In genomic region chrX:150548251-150548650, GRCh38 we compare ENCODE assay signal across 8 cellular contexts. TPM values are rescaled to one million over a fixed set of nuclear protein-coding genes. Genes with fewer than 3 reads are reported as not detected.
DNase-seq lines count a peak whose midpoint lies in the region; ATAC-seq, FAIRE-seq and TF ChIP-seq lines count a peak whose summit lies in the region.

No MANE protein-coding gene starts in this region.

- no peaks in the 10 kb centered on the region for H3K36me3 ChIP-seq in Karpas-422 (ENCODE audit: insufficient read depth, low read length)

- H3K4me3 ChIP-seq in A549 (peak overlapping the region; percentile 47; the same call in 2 of the 3 replicates), Karpas-422 (ENCODE audit: low read length) (no peak overlapping the region), dorsolateral prefrontal cortex (peak overlapping the region in 43 of 59 donors; percentile 27 to 61 (median 49))

- POLR2A ChIA-PET in A549 (lab: Yijun Ruan, JAX) = interaction anchor here (0.7 kb wide), 1 partner anchor 608 kb away, joined by 3 read pairs; no protein-coding TSS in a partner anchor

- TF ChIP-seq CTCF in A549 (IDR thresholded peaks at IDR 0.05) = no peak
- TF ChIP-seq CTCF in dorsolateral prefrontal cortex (IDR thresholded peaks at IDR 0.05 in 54 of 56, conservative IDR thresholded peaks at IDR 0.05 in 2 of 56; ENCODE audit: low read depth in 1 of 56, partially characterized antibody in 56 of 56) = no peak

- ATAC-seq in A549 (no peak), GM18517 (IDR thresholded peaks at IDR 0.05; ENCODE audit: unreplicated experiment) (no peak)
- ATAC-seq in natural killer cell treated with Interleukin-12 subunit alpha and Interleukin-12 subunit beta and Interleukin-15 and Interleukin-18, amount 100 ng/mL, for 72 hours = no peak

- WGBS in A549 (ENCODE audit: missing lambda C conversion rate) = 97% methylated on average over 4 of the region's 4 CpGs

- peaks cover 0 to 6% of the 10 kb centered on the region in 2 donors for H3K27me3 Mint-ChIP-seq in natural killer cell treated with Interleukin-12 subunit alpha and Interleukin-12 subunit beta and Interleukin-15 and Interleukin-18, amount 100 ng/mL, for 72 hours

- H3K36me3 Mint-ChIP-seq in natural killer cell treated with Interleukin-12 subunit alpha and Interleukin-12 subunit beta and Interleukin-15 and Interleukin-18, amount 100 ng/mL, for 72 hours = no peaks in the 10 kb centered on the region

- no peaks in the 10 kb centered on the region for H3K79me2 ChIP-seq in Karpas-422 (ENCODE audit: low read length)

- peak overlapping the region; percentile 28 for H3K4me3 Mint-ChIP-seq in natural killer cell treated with Interleukin-12 subunit alpha and Interleukin-12 subunit beta and Interleukin-15 and Interleukin-18, amount 100 ng/mL, for 72 hours

- no peaks in the 10 kb centered on the region for H3K9me3 Mint-ChIP-seq in natural killer cell treated with Interleukin-12 subunit alpha and Interleukin-12 subunit beta and Interleukin-15 and Interleukin-18, amount 100 ng/mL, for 72 hours

- no peak for TF ChIP-seq RAD21 in A549 (conservative IDR thresholded peaks at IDR 0.05 in 1 of 2, IDR thresholded peaks at IDR 0.05 in 1 of 2)

- FAIRE-seq in A549 (lab: Jason Lieb, UNC) = no peak

- TF ChIP-seq POLR2A in A549 (IDR thresholded peaks at IDR 0.05; ENCODE audit: low read length) = no peak

- DNase-seq in A549 (ENCODE audit: low read depth in 1 of 2, low spot score in 1 of 2) (no peak), Karpas-422 (no peak), dorsolateral prefrontal cortex (no peak), Kasumi-1 (lab: John Stamatoyannopoulos, UW) (no peak), NCI-H524 (lab: John Stamatoyannopoulos, UW) (no peak), ureter (ENCODE audit: low spot score) (no peak)
- DNase-seq in natural killer cell treated with Interleukin-12 subunit alpha and Interleukin-12 subunit beta and Interleukin-15 and Interleukin-18, amount 100 ng/mL, for 72 hours (ENCODE audit: low spot score) = no peak

- peaks cover 9% of the 10 kb centered on the region; the same call in 2 of the 3 replicates for H3K4me1 ChIP-seq in A549
- H3K4me1 ChIP-seq in Karpas-422 (ENCODE audit: low read length) = peaks cover 26% of the 10 kb centered on the region

- peaks cover 25 to 29% of the 10 kb centered on the region in 2 donors for H3K4me1 Mint-ChIP-seq in natural killer cell treated with Interleukin-12 subunit alpha and Interleukin-12 subunit beta and Interleukin-15 and Interleukin-18, amount 100 ng/mL, for 72 hours (ENCODE audit: low read depth in 2 of 2)

- H3K9ac ChIP-seq in Karpas-422 (ENCODE audit: low read length) = peak overlapping the region; percentile 72; the same call in 1 of the 2 replicates

- peak overlapping the region in 1 of 2 donors; percentile 70 for H3K27ac Mint-ChIP-seq in natural killer cell treated with Interleukin-12 subunit alpha and Interleukin-12 subunit beta and Interleukin-15 and Interleukin-18, amount 100 ng/mL, for 72 hours

- peak overlapping the region; percentile 89 for H2AFZ ChIP-seq in Karpas-422 (ENCODE audit: low read length)

- H3K4me2 ChIP-seq in A549 = peak overlapping the region; percentile 83
- H3K4me2 ChIP-seq in Karpas-422 (ENCODE audit: low read depth, low read length, poor library complexity, severe bottlenecking) = peak overlapping the region; percentile 70

- H3K9me2 ChIP-seq in Karpas-422 (replicated peaks; ENCODE audit: insufficient read depth, low read length) = no peaks in the 10 kb centered on the region

- CTCF ChIA-PET in A549 (lab: Yijun Ruan, JAX) = no interaction called here

- H4K20me1 ChIP-seq in Karpas-422 (ENCODE audit: insufficient read depth, low read depth, low read length) = no peaks in the 10 kb centered on the region

- H3K27me3 ChIP-seq in Karpas-422 (ENCODE audit: low read length) (no peaks in the 10 kb centered on the region), dorsolateral prefrontal cortex (peaks cover 0 to 60% (median 13%) of the 10 kb centered on the region in 45 donors)

- no peak for TF ChIP-seq EP300 in A549 (IDR thresholded peaks at IDR 0.05)

- intact Hi-C loops in dorsolateral prefrontal cortex (cut with DNase I) = loop anchor here (5.0 to 10.0 kb wide), 2 partner anchors 41 to 183 kb away; partner anchors contain the start of gene MAMLD1 (in 1 of the 2)

- H3K9me3 ChIP-seq in A549 (no peaks in the 10 kb centered on the region), Karpas-422 (ENCODE audit: low read length) (no peaks in the 10 kb centered on the region)

- H3K27ac ChIP-seq in A549 = peak overlapping the region; percentile 87 to 94
- H3K27ac ChIP-seq in Karpas-422 (ENCODE audit: low read length) = no peak overlapping the region
- H3K27ac ChIP-seq in dorsolateral prefrontal cortex = peak overlapping the region in 56 of 59 donors; percentile 29 to 93 (median 83)

TF ChIP-seq in A549, 52 proteins besides CTCF, POLR2A, EP300 and RAD21:
- TF ChIP-seq ZSCAN20 (CRISPR knock-in tag; IDR thresholded peaks at IDR 0.05) (no peak), MAFK (IDR thresholded peaks at IDR 0.05; ENCODE audit: partially characterized antibody) (no peak), HOXB13 (CRISPR knock-in tag; IDR thresholded peaks at IDR 0.05; ENCODE audit: low read depth) (no peak), ATOH8 (CRISPR knock-in tag; IDR thresholded peaks at IDR 0.05; ENCODE audit: low read depth) (no peak), ESRRA (IDR thresholded peaks at IDR 0.05; ENCODE audit: borderline replicate concordance, low read length) (no peak), NPAS2 (CRISPR knock-in tag; IDR thresholded peaks at IDR 0.05; ENCODE audit: borderline replicate concordance) (no peak), SREBF2 (IDR thresholded peaks at IDR 0.05) (no peak), ELK1 (IDR thresholded peaks at IDR 0.05; ENCODE audit: low read depth, low read length) (no peak), EHMT2 (IDR thresholded peaks at IDR 0.05; ENCODE audit: low read depth) (no peak), HMGXB4 (CRISPR knock-in tag; IDR thresholded peaks at IDR 0.05; ENCODE audit: borderline replicate concordance) (no peak), MAX (IDR thresholded peaks at IDR 0.05) (no peak), RFX5 (IDR thresholded peaks at IDR 0.05) (no peak), KDM5A (IDR thresholded peaks at IDR 0.05) (no peak)

RNA-seq across cellular contexts. Expression of gene MTM1, which starts 20.2 kb away (rescaled TPM):
- polyA plus RNA-seq in A549 (2011; rRNA removed) = 8.5 and 9.0 TPM in 2 replicates
- polyA plus RNA-seq in A549 (2012; cell fraction: cytosol; rRNA removed) = 1.7 and 1.9 TPM in 2 replicates
- polyA plus RNA-seq in A549 (2012; cell fraction: nucleus; rRNA removed) = 1.1 and 1.8 TPM in 2 replicates
- polyA plus RNA-seq in A549 (2017; fragmentation: RNase III; extraction: RNeasy Plus Mini Kit Qiagen cat#74134 plus additional on column Dnase treatment) = 6.5 to 8.5 TPM (median 8.2 TPM) in 3 replicates
- 3.7 and 4.7 TPM in 2 replicates for polyA minus RNA-seq in A549 (2011; rRNA and poly(A)+ RNA removed)
- 6.0 and 15.8 TPM in 2 replicates for total RNA-seq in Karpas-422 (2014; rRNA removed; shearing (Covaris generic); ENCODE audit: low replicate concordance)
- 10 to 100 TPM; 16.7 to 38.6 (median 25.0) TPM for total RNA-seq in dorsolateral prefrontal cortex
- 10 to 100 TPM in 1 of 2 donors, 1 to 10 TPM in 1; 9.1 to 10.8 TPM for total RNA-seq in natural killer cell treated with Interleukin-12 subunit alpha and Interleukin-12 subunit beta and Interleukin-15 and Interleukin-18, amount 100 ng/mL, for 72 hours
- 18.5 TPM for total RNA-seq in ureter
